In genomic region chr10:124320778-124321432, GRCh38 we compare ENCODE assay signal across 1 cellular context.
TF ChIP-seq lines count a peak whose summit lies in the region.

No MANE protein-coding gene starts in this region.

TF ChIP-seq in K562, 482 proteins besides CTCF, POLR2A, EP300 and RAD21:
- 0 out of 2 replicates have a peak, but pooled peaks have one; percentile 11 for TF ChIP-seq USF2 (CRISPR knock-in tag; IDR thresholded peaks at IDR 0.05)
- TF ChIP-seq GABPB1 (CRISPR knock-in tag; IDR thresholded peaks at IDR 0.05) = no peak
- TF ChIP-seq XRCC4 (IDR thresholded peaks at IDR 0.05; ENCODE audit: extremely low read depth, insufficient read depth, insufficient read length) = no peak
- no peak for TF ChIP-seq XRCC3 (IDR thresholded peaks at IDR 0.05)
